ENCODE assay signal across 8 cellular contexts in the genomic region with DNA sequence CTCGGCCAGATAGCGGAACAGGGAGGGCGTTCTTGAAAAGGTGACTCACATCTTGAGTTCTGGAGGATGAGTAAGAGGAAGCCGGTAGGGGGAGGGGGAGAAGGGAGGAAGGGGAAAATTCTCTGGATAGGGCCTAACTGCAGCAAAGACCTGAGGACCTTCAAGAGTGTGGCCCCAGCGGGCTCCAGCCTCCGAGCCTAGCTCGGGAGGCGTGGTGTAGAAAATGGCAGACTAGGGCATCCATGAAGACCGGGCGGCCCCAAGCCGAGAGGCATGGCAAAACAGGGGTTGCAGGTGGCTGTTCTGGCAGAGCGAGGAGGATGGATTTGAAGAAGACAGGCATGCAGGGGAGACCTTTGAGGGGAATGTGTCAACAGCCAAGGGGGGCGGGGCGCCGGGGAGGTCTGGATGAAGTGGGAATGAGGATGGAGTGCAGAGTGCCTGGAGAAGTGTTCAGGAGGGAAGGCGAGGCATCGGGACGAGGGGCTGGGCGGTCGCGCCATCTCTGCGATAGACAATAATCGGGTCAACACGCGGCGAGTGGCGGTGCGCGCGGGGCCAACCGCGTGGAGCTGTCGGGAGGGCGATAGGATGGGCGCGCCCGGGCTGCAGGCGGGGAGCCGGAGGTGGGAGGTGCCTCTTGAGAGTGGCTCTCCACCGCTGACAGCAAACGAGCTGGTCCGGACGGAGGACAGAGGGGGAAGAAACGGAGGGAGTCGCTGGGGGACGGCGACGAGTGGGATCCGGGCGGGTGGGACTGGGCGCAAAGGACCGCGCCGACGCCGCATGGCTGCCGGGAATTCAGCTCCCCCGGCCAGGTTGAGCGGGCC. TPM values are rescaled to one million over a fixed set of nuclear protein-coding genes. Genes with fewer than 3 reads are reported as not detected.
DNase-seq lines count a peak whose midpoint lies in the region; ATAC-seq, FAIRE-seq and TF ChIP-seq lines count a peak whose summit lies in the region.
"Had no signal": no experiment of that assay in that cellular context is flagged by ENCODE, and none has a peak within 500 bp of the region (broad histone marks: within the 10 kb centered on the region; RNA-seq: fewer than 3 reads in every experiment).

No MANE protein-coding gene starts in this region.

- TF ChIP-seq POLR2A in upper lobe of left lung (IDR thresholded peaks at IDR 0.05), result peak in 1 of 4 donors; percentile 22

- FAIRE-seq in frontal cortex (lab: Jason Lieb, UNC), result no peak
- FAIRE-seq: islet of Langerhans had no signal

- H3K27me3 ChIP-seq in upper lobe of left lung, result no peaks in the 10 kb centered on the region

- H3K27ac ChIP-seq in upper lobe of left lung, result peak overlapping the region; percentile 83 to 90 (median 87)

- TF ChIP-seq EP300 in upper lobe of left lung (IDR thresholded peaks at IDR 0.05), result peak in 1 of 4 donors; percentile 11

- WGBS in upper lobe of left lung, 2 donors, result 5 to 9% methylated on average over 39 to 52 of the region's 59 CpGs

- H3K9me3 ChIP-seq in upper lobe of left lung, result no peaks in the 10 kb centered on the region

- H3K36me3 ChIP-seq in upper lobe of left lung, result no peaks in the 10 kb centered on the region

- H3K4me3 ChIP-seq in HFF-Myc (replicated peaks; ENCODE audit: low read depth, low read length) (peak overlapping the region; percentile 59), upper lobe of left lung (peak overlapping the region in 3 of 4 donors; percentile 56 to 66 (median 58))

- TF ChIP-seq CTCF in HFF-Myc (IDR thresholded peaks at IDR 0.05; ENCODE audit: low read depth, low read length, missing control alignments) (no peak), upper lobe of left lung (IDR thresholded peaks at IDR 0.05) (no peak)

- ATAC-seq in upper lobe of left lung (ENCODE audit: low FRiP score in 2 of 2), result peak; percentile 53 to 78

- DNase-seq in HFF-Myc (ENCODE audit: extremely low read depth, low read depth), result peak; percentile 93
- peak; percentile 88 for DNase-seq in RPMI7951 (ENCODE audit: low read depth)
- peak; percentile 32 for DNase-seq in activated gamma-delta T cell (lab: John Stamatoyannopoulos, UW)
- DNase-seq in frontal cortex (ENCODE audit: low spot score in 2 of 2), result peak; percentile 50 to 52
- DNase-seq in occipital lobe (lab: John Stamatoyannopoulos, UW), result peak; percentile 35
- peak; percentile 83 to 92 for DNase-seq in upper lobe of left lung
- DNase-seq in D341Med (ENCODE audit: low spot score), result no peak

- H3K4me1 ChIP-seq in upper lobe of left lung, result peaks cover 25 to 35% (median 31%) of the 10 kb centered on the region in 4 donors

RNA-seq across cellular contexts. Expression of gene CREB3L1, which starts 40.0 kb away (rescaled TPM):
- total RNA-seq in RPMI7951 (2014; rRNA removed; shearing (Covaris generic)), result 11.1 and 11.3 TPM in 2 replicates
- 0.41 TPM for total RNA-seq in frontal cortex
- total RNA-seq in occipital lobe, result 1.2 TPM
- 10 to 100 TPM; 19.9 to 66.8 (median 38.7) TPM for total RNA-seq in upper lobe of left lung
